ENCODE assay signal across 13 cellular contexts in genomic region chr4:185309770-185310169, GRCh38.
DNase-seq lines count a peak whose midpoint lies in the region; ATAC-seq and TF ChIP-seq lines count a peak whose summit lies in the region.
"Had no signal": no experiment of that assay in that cellular context is flagged by ENCODE, and none has a peak within 500 bp of the region (broad histone marks: within the 10 kb centered on the region; RNA-seq: fewer than 3 reads in every experiment).

No MANE protein-coding gene starts in this region.

- no peak for TF ChIP-seq EP300 in gastroesophageal sphincter (IDR thresholded peaks at IDR 0.05)

- H3K27me3 ChIP-seq in MM.1S (replicated peaks; ENCODE audit: insufficient read depth, low read length) (no peaks in the 10 kb centered on the region), gastroesophageal sphincter (no peaks in the 10 kb centered on the region), BE2C (no peaks in the 10 kb centered on the region)
- H3K27me3 ChIP-seq: heart right ventricle, SJSA1 had no signal

- no peaks in the 10 kb centered on the region; the same call in 1 of the 2 replicates for H3K36me3 ChIP-seq in MM.1S (replicated peaks; ENCODE audit: insufficient read depth, low read length)
- H3K36me3 ChIP-seq in gastroesophageal sphincter, result peaks cover 0 to 63% of the 10 kb centered on the region in 2 donors
- H3K36me3 ChIP-seq in BE2C, result peaks cover 4% of the 10 kb centered on the region; the same call in 1 of the 2 replicates

- DNase-seq in MM.1S (peak; percentile 89), NCI-H446 treated with DMSO at 0.1 percent for 48 hours (lab: John Stamatoyannopoulos, UW) (no peak), BE2C (no peak)
- no peak for DNase-seq in activated CD4-positive, alpha-beta T cell treated with anti-CD3 and anti-CD28 coated beads, Interleukin-2, amount 50 U/mL, for 1 hour
- DNase-seq: activated CD8-positive, alpha-beta memory T cell treated with anti-CD3 and anti-CD28 coated beads for 24 hours; effector CD8-positive, alpha-beta T cell; heart right ventricle had no signal

- 48 to 73% methylated on average over 4 of the region's 4 CpGs for WGBS in gastroesophageal sphincter (ENCODE audit: low coverage in 1 of 2), 2 donors

- peak overlapping the region; percentile 55 for H3K4me2 ChIP-seq in MM.1S (ENCODE audit: low read depth, low read length)

- no peaks in the 10 kb centered on the region for H4K20me1 ChIP-seq in MM.1S (ENCODE audit: insufficient read depth, low read length)

- no peaks in the 10 kb centered on the region for H3K9me2 ChIP-seq in MM.1S (replicated peaks; ENCODE audit: insufficient read depth, low read length)

- H2AFZ ChIP-seq in MM.1S (ENCODE audit: low read length), result no peak overlapping the region

- peaks cover 75% of the 10 kb centered on the region for H3K4me1 ChIP-seq in MM.1S (ENCODE audit: low read length)
- H3K4me1 ChIP-seq in gastroesophageal sphincter, result no peaks in the 10 kb centered on the region
- H3K4me1 ChIP-seq in BE2C, result no peaks in the 10 kb centered on the region

- H3K4me3 ChIP-seq in MM.1S (ENCODE audit: low read length) (no peak overlapping the region), gastroesophageal sphincter (no peak overlapping the region), BE2C (ENCODE audit: low read depth, low read length) (no peak overlapping the region)
- H3K4me3 ChIP-seq: heart right ventricle, SJSA1 had no signal

- TF ChIP-seq POLR2A in gastroesophageal sphincter (IDR thresholded peaks at IDR 0.05), result no peak

- H3K27ac ChIP-seq in MM.1S (ENCODE audit: low read length) (peak overlapping the region; percentile 98), gastroesophageal sphincter (no peak overlapping the region)
- H3K27ac ChIP-seq: C4-2B, heart right ventricle, SJSA1 had no signal

- ATAC-seq in GM18499 (IDR thresholded peaks at IDR 0.05; ENCODE audit: insufficient read depth, unreplicated experiment), result peak; percentile 31
- peak; percentile 30 for ATAC-seq in GM19468 (IDR thresholded peaks at IDR 0.05; ENCODE audit: extremely low read depth, unreplicated experiment)
- ATAC-seq in HG02970 (IDR thresholded peaks at IDR 0.05; ENCODE audit: low FRiP score, unreplicated experiment), result peak; percentile 37
- no peak for ATAC-seq in gastroesophageal sphincter
- ATAC-seq: heart right ventricle had no signal

- H3F3A ChIP-seq in MM.1S (ENCODE audit: insufficient read depth, low read length), result peaks cover 59% of the 10 kb centered on the region

- H3K9me3 ChIP-seq in MM.1S (replicated peaks; ENCODE audit: insufficient read depth, low read length), result no peaks in the 10 kb centered on the region
- no peaks in the 10 kb centered on the region for H3K9me3 ChIP-seq in gastroesophageal sphincter
- no peaks in the 10 kb centered on the region for H3K9me3 ChIP-seq in BE2C
- H3K9me3 ChIP-seq: heart right ventricle, SJSA1 had no signal

- peaks cover 52% of the 10 kb centered on the region for H3K79me2 ChIP-seq in MM.1S (ENCODE audit: low read length)

- TF ChIP-seq CTCF in MM.1S (IDR thresholded peaks at IDR 0.05; ENCODE audit: low read length) (no peak), gastroesophageal sphincter (IDR thresholded peaks at IDR 0.05) (no peak), BE2C (IDR thresholded peaks at IDR 0.05; ENCODE audit: low read depth, low read length) (no peak)

- peak overlapping the region; percentile 58 for H3K9ac ChIP-seq in MM.1S (ENCODE audit: low read length)
